1 cellular context compared by ENCODE assay signal in the genomic region with DNA sequence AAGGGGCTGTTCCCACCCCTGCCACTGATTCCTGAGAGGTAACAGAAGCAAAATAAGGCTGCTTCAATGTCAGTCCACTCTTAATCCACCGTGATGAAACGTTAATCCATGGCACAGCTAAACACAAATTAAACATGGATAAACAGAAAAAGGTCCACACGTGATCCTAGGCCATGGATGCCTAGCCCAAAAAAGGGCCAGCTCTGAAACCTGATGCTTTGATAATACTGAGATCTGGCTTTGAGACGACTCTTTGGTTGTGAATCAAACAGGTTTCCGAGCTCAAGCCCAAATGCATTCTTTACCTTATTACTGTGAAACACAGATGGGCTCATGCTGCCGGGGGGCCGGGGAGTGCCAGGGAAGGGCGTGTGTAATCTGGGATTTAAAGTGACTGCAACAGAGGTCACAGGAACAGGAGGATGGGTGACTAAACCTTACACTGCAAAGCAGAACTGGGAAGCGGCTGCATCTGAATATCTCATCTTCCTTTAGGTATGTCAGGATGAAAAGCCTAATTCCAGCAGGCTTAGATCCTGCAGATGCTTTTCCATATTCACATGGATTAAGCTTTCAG.
TF ChIP-seq lines count a peak whose summit lies in the region.

No MANE protein-coding gene starts in this region.

TF ChIP-seq in SK-N-SH, 30 proteins besides CTCF, POLR2A, EP300 and RAD21 (continued from another document):
- TF ChIP-seq, protein P1, sequence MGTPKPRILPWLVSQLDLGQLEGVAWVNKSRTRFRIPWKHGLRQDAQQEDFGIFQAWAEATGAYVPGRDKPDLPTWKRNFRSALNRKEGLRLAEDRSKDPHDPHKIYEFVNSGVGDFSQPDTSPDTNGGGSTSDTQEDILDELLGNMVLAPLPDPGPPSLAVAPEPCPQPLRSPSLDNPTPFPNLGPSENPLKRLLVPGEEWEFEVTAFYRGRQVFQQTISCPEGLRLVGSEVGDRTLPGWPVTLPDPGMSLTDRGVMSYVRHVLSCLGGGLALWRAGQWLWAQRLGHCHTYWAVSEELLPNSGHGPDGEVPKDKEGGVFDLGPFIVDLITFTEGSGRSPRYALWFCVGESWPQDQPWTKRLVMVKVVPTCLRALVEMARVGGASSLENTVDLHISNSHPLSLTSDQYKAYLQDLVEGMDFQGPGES (IDR thresholded peaks at IDR 0.05; ENCODE audit: low read depth, low read length) = no peak
